Comparison of ENCODE assay signal across 25 cellular contexts in the genomic region with DNA sequence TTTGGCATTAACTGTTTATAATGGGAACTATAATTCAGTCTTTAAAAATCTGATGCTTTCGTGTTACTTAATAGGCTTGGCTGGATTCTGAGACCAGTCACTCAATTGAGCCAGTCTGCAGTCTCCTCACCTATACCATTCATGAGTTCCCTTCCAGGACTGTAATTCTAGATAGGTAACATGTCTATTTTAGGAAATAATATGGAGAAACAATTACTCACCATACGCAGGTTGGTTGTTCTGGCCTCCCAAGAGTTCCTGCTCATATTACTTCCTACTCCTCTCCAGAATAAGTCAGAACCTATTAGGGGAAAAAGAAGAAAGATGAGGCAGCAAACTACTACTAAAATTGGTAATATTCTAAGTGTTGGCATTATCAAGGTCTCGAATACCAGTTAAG. TPM values are rescaled to one million over a fixed set of nuclear protein-coding genes. Genes with fewer than 3 reads are reported as not detected.
A peak's percentile ranks its signal among the peaks of the same experiment; 100 is the strongest.
DNase-seq lines count a peak whose midpoint lies in the region; ATAC-seq and FAIRE-seq lines count a peak whose summit lies in the region.
"Had no signal": no experiment of that assay in that cellular context is flagged by ENCODE, and none has a peak within 500 bp of the region (broad histone marks: within the 10 kb centered on the region; RNA-seq: fewer than 3 reads in every experiment).

No MANE protein-coding gene starts in this region.

- H3K4me3 Mint-ChIP-seq in activated CD4-positive, alpha-beta T cell treated with anti-CD3 and anti-CD28 coated beads for 36 hours, result peak overlapping the region; percentile 35
- no peak overlapping the region for H3K4me3 Mint-ChIP-seq in activated T-helper 2 cell treated with anti-CD3 and anti-CD28 coated beads, Interferon-gamma antibody, Interleukin-2, Interleukin-4, amounts not matched to agents 10 μg/mL and 5 μg/mL and 100 μg/mL, durations not matched to agents 14 hours and 24 hours and 36 hours (ENCODE audit: low read depth)
- peak overlapping the region; percentile 49 for H3K4me3 Mint-ChIP-seq in natural killer cell treated with Interleukin-12 subunit alpha and Interleukin-12 subunit beta and Interleukin-15 and Interleukin-18, amount 100 ng/mL, for 72 hours
- H3K4me3 Mint-ChIP-seq: HFFc6, mesothelial cell of epicardium, neural progenitor cell had no signal

- peak overlapping the region; percentile 79 for H3K27ac Mint-ChIP-seq in activated CD4-positive, alpha-beta T cell treated with anti-CD3 and anti-CD28 coated beads for 36 hours
- H3K27ac Mint-ChIP-seq in activated T-helper 2 cell treated with anti-CD3 and anti-CD28 coated beads, Interferon-gamma antibody, Interleukin-2, Interleukin-4, amounts not matched to agents 10 μg/mL and 5 μg/mL and 100 μg/mL, durations not matched to agents 14 hours and 24 hours and 36 hours, result peak overlapping the region; percentile 55
- peak overlapping the region; percentile 50 to 76 for H3K27ac Mint-ChIP-seq in natural killer cell treated with Interleukin-12 subunit alpha and Interleukin-12 subunit beta and Interleukin-15 and Interleukin-18, amount 100 ng/mL, for 72 hours
- H3K27ac Mint-ChIP-seq: HFFc6, mesothelial cell of epicardium, neural progenitor cell had no signal

- peak; percentile 18 for FAIRE-seq in GM18507 (lab: Jason Lieb, UNC)

- H3K36me3 Mint-ChIP-seq in activated CD4-positive, alpha-beta T cell treated with anti-CD3 and anti-CD28 coated beads for 36 hours (ENCODE audit: low read depth), result peaks cover 53% of the 10 kb centered on the region
- H3K36me3 Mint-ChIP-seq in activated T-helper 2 cell treated with anti-CD3 and anti-CD28 coated beads, Interferon-gamma antibody, Interleukin-2, Interleukin-4, amounts not matched to agents 10 μg/mL and 5 μg/mL and 100 μg/mL, durations not matched to agents 14 hours and 24 hours and 36 hours (ENCODE audit: low read depth), result peaks cover 66% of the 10 kb centered on the region
- peaks cover 14% of the 10 kb centered on the region for H3K36me3 Mint-ChIP-seq in natural killer cell treated with Interleukin-12 subunit alpha and Interleukin-12 subunit beta and Interleukin-15 and Interleukin-18, amount 100 ng/mL, for 72 hours

- no peaks in the 10 kb centered on the region for H3K9me3 Mint-ChIP-seq in activated CD4-positive, alpha-beta T cell treated with anti-CD3 and anti-CD28 coated beads for 36 hours (ENCODE audit: low read depth)
- no peaks in the 10 kb centered on the region for H3K9me3 Mint-ChIP-seq in activated T-helper 2 cell treated with anti-CD3 and anti-CD28 coated beads, Interferon-gamma antibody, Interleukin-2, Interleukin-4, amounts not matched to agents 10 μg/mL and 5 μg/mL and 100 μg/mL, durations not matched to agents 14 hours and 24 hours and 36 hours
- H3K9me3 Mint-ChIP-seq in natural killer cell treated with Interleukin-12 subunit alpha and Interleukin-12 subunit beta and Interleukin-15 and Interleukin-18, amount 100 ng/mL, for 72 hours, result no peaks in the 10 kb centered on the region
- H3K9me3 Mint-ChIP-seq: HFFc6, mesothelial cell of epicardium, neural progenitor cell had no signal

- CTCF ChIA-PET in activated CD4-positive, alpha-beta T cell treated with anti-CD3 and anti-CD28 coated beads for 36 hours (lab: Charles Lee), result no interaction called here

- intact Hi-C loops in activated CD4-positive, alpha-beta T cell treated with anti-CD3 and anti-CD28 coated beads for 36 hours (cut with DNase I, micrococcal nuclease), result loop anchor here (10.0 kb wide), 4 partner anchors 337 to 1157 kb away; a partner anchor contains a TSS
- intact Hi-C loops in activated T-helper 2 cell treated with anti-CD3 and anti-CD28 coated beads, Interferon-gamma antibody, Interleukin-2, Interleukin-4, amounts not matched to agents 10 μg/mL and 5 μg/mL and 100 μg/mL, durations not matched to agents 14 hours and 24 hours and 36 hours (cut with micrococcal nuclease), result loop anchor here (10.0 kb wide), 1 partner anchor 53 kb away; no protein-coding TSS in a partner anchor

- POLR2A ChIA-PET in activated CD4-positive, alpha-beta T cell treated with anti-CD3 and anti-CD28 coated beads for 36 hours (lab: Charles Lee), result no interaction called here

- no peaks in the 10 kb centered on the region for H3K27me3 Mint-ChIP-seq in activated CD4-positive, alpha-beta T cell treated with anti-CD3 and anti-CD28 coated beads for 36 hours
- no peaks in the 10 kb centered on the region for H3K27me3 Mint-ChIP-seq in activated T-helper 2 cell treated with anti-CD3 and anti-CD28 coated beads, Interferon-gamma antibody, Interleukin-2, Interleukin-4, amounts not matched to agents 10 μg/mL and 5 μg/mL and 100 μg/mL, durations not matched to agents 14 hours and 24 hours and 36 hours (ENCODE audit: low read depth)
- no peaks in the 10 kb centered on the region for H3K27me3 Mint-ChIP-seq in natural killer cell treated with Interleukin-12 subunit alpha and Interleukin-12 subunit beta and Interleukin-15 and Interleukin-18, amount 100 ng/mL, for 72 hours

- ATAC-seq in activated CD4-positive, alpha-beta T cell treated with anti-CD3 and anti-CD28 coated beads for 36 hours, result no peak
- ATAC-seq in natural killer cell treated with Interleukin-12 subunit alpha and Interleukin-12 subunit beta and Interleukin-15 and Interleukin-18, amount 100 ng/mL, for 72 hours, result no peak
- no peak for ATAC-seq in HG02885 (IDR thresholded peaks at IDR 0.05; ENCODE audit: poor library complexity, unreplicated experiment)

- peaks cover 24% of the 10 kb centered on the region for H3K4me1 Mint-ChIP-seq in activated CD4-positive, alpha-beta T cell treated with anti-CD3 and anti-CD28 coated beads for 36 hours
- H3K4me1 Mint-ChIP-seq in activated T-helper 2 cell treated with anti-CD3 and anti-CD28 coated beads, Interferon-gamma antibody, Interleukin-2, Interleukin-4, amounts not matched to agents 10 μg/mL and 5 μg/mL and 100 μg/mL, durations not matched to agents 14 hours and 24 hours and 36 hours (ENCODE audit: low read depth), result peaks cover 28% of the 10 kb centered on the region
- H3K4me1 Mint-ChIP-seq in natural killer cell treated with Interleukin-12 subunit alpha and Interleukin-12 subunit beta and Interleukin-15 and Interleukin-18, amount 100 ng/mL, for 72 hours (ENCODE audit: low read depth in 2 of 2), result peaks cover 23 to 29% of the 10 kb centered on the region in 2 donors

- no peak for DNase-seq in activated CD4-positive, alpha-beta T cell treated with anti-CD3 and anti-CD28 coated beads for 36 hours
- no peak for DNase-seq in activated CD4-positive, alpha-beta T cell treated with anti-CD3 and anti-CD28 coated beads for 4 hours
- DNase-seq in GM18507 (ENCODE audit: extremely low spot score, insufficient read length, low read depth), result no peak
- DNase-seq in activated T-helper 2 cell treated with anti-CD3 and anti-CD28 coated beads, Interferon-gamma antibody, Interleukin-2, Interleukin-4, amounts not matched to agents 10 μg/mL and 5 μg/mL and 100 μg/mL, durations not matched to agents 14 hours and 24 hours and 36 hours (ENCODE audit: low spot score), result no peak
- DNase-seq in natural killer cell treated with Interleukin-12 subunit alpha and Interleukin-12 subunit beta and Interleukin-15 and Interleukin-18, amount 100 ng/mL, for 72 hours (ENCODE audit: low spot score), result no peak
- no peak for DNase-seq in NCI-H446 treated with DMSO at 0.1 percent for 48 hours (lab: John Stamatoyannopoulos, UW)
- DNase-seq in OCI-M1 (lab: John Stamatoyannopoulos, UW), result no peak
- DNase-seq: activated CD4-positive, alpha-beta T cell treated with anti-CD3 and anti-CD28 coated beads, Interleukin-2, amount 50 U/mL, for 1 hour; activated effector memory CD4-positive, alpha-beta T cell treated with Interleukin-2 at 50 U/mL for 16 hours; aorta; C1 segment of cervical spinal cord; cerebellar nuclear complex; DMS53; effector CD8-positive, alpha-beta T cell; HFFc6; MV-4-11; NCI-H1694 treated with DMSO at 0.1 percent for 48 hours; NCI-H2227 treated with DMSO at 0.1 percent for 48 hours; NK-92 treated with Interleukin-12 subunit alpha and Interleukin-12 subunit beta, amount 100 ng/mL, for 24 hours; SK-N-SH; stimulated activated CD4-positive, alpha-beta T cell treated with anti-CD3 and anti-CD28 coated beads, Interleukin-12 subunit alpha, Interleukin-12 subunit beta, amount 100 ng/mL, for 4 hours; stimulated activated CD8-positive, alpha-beta memory T cell treated with anti-CD3 and anti-CD28 coated beads, Interleukin-4, amount 100 ng/mL, for 48 hours had no signal

RNA-seq across cellular contexts. Expression of a gene that starts 4.5 kb away (rescaled TPM):
- total RNA-seq in activated CD4-positive, alpha-beta T cell treated with anti-CD3 and anti-CD28 coated beads for 36 hours, result 100 to 1,000 TPM; 261 to 286 TPM
- 177 and 186 TPM in 2 replicates for total RNA-seq in activated T-helper 2 cell treated with anti-CD3 and anti-CD28 coated beads, Interferon-gamma antibody, Interleukin-2, Interleukin-4, amounts not matched to agents 10 μg/mL and 5 μg/mL and 100 μg/mL, durations not matched to agents 14 hours and 24 hours and 36 hours
- total RNA-seq in natural killer cell treated with Interleukin-12 subunit alpha and Interleukin-12 subunit beta and Interleukin-15 and Interleukin-18, amount 100 ng/mL, for 72 hours, result 100 to 1,000 TPM; 138 to 246 TPM

RNA-seq across cellular contexts. Expression of a gene that starts 27.1 kb away (rescaled TPM):
- total RNA-seq in activated CD4-positive, alpha-beta T cell treated with anti-CD3 and anti-CD28 coated beads for 36 hours, result 10 to 100 TPM; 57.7 to 80.2 TPM
- 73.2 and 75.5 TPM in 2 replicates for total RNA-seq in activated T-helper 2 cell treated with anti-CD3 and anti-CD28 coated beads, Interferon-gamma antibody, Interleukin-2, Interleukin-4, amounts not matched to agents 10 μg/mL and 5 μg/mL and 100 μg/mL, durations not matched to agents 14 hours and 24 hours and 36 hours
- total RNA-seq in natural killer cell treated with Interleukin-12 subunit alpha and Interleukin-12 subunit beta and Interleukin-15 and Interleukin-18, amount 100 ng/mL, for 72 hours, result 10 to 100 TPM; 51.1 to 68.7 TPM

RNA-seq across cellular contexts. Expression of a gene that starts 27.7 kb away (rescaled TPM):
- 10 to 100 TPM; 22.8 to 32.3 TPM for total RNA-seq in activated CD4-positive, alpha-beta T cell treated with anti-CD3 and anti-CD28 coated beads for 36 hours
- 19.2 and 21.0 TPM in 2 replicates for total RNA-seq in activated T-helper 2 cell treated with anti-CD3 and anti-CD28 coated beads, Interferon-gamma antibody, Interleukin-2, Interleukin-4, amounts not matched to agents 10 μg/mL and 5 μg/mL and 100 μg/mL, durations not matched to agents 14 hours and 24 hours and 36 hours
- 10 to 100 TPM; 14.7 to 38.8 TPM for total RNA-seq in natural killer cell treated with Interleukin-12 subunit alpha and Interleukin-12 subunit beta and Interleukin-15 and Interleukin-18, amount 100 ng/mL, for 72 hours
